In genomic region chr1:151165738-151166505, GRCh38 we compare ENCODE assay signal across 1 cellular context.
TF ChIP-seq lines count a peak whose summit lies in the region.

Gene LYSMD1 (minus strand): TSS chr1:151165902. CDS start chr1:151165258, 644 bp downstream.
Gene SCNM1 (plus strand): TSS chr1:151166144. CDS start chr1:151166153, 9 bp downstream.

TF ChIP-seq in K562, 482 proteins besides CTCF, POLR2A, EP300 and RAD21 (continued from another document and continues in another):
- no peak for TF ChIP-seq ZNF740 (CRISPR knock-in tag; IDR thresholded peaks at IDR 0.05)
- TF ChIP-seq ZNF740 (tag; IDR thresholded peaks at IDR 0.05): no peak
- TF ChIP-seq TEAD4 (IDR thresholded peaks at IDR 0.05; ENCODE audit: low read length): peak; percentile 58; the same call in 1 of the 2 replicates
- no peak for TF ChIP-seq TEAD4 (CRISPR knock-in tag; IDR thresholded peaks at IDR 0.05; ENCODE audit: borderline replicate concordance)
- peak; percentile 96 for TF ChIP-seq ZNF644 (tag; IDR thresholded peaks at IDR 0.05; ENCODE audit: low read depth)
- TF ChIP-seq SREBF2 (CRISPR knock-in tag; IDR thresholded peaks at IDR 0.05): no peak
- no peak for TF ChIP-seq DNMT1 (IDR thresholded peaks at IDR 0.05)
- TF ChIP-seq ZNF76 (CRISPR knock-in tag; IDR thresholded peaks at IDR 0.05; ENCODE audit: borderline replicate concordance): no peak
- TF ChIP-seq GTF2B (IDR thresholded peaks at IDR 0.05; ENCODE audit: extremely low read depth, insufficient read length): no peak
- peak; percentile 51; the same call in 1 of the 2 replicates for TF ChIP-seq HMGXB4 (CRISPR knock-in tag; IDR thresholded peaks at IDR 0.05)
- peak; percentile 99 for TF ChIP-seq ZNF143 (CRISPR knock-in tag; IDR thresholded peaks at IDR 0.05)
- TF ChIP-seq KLF10 (CRISPR knock-in tag; IDR thresholded peaks at IDR 0.05): no peak
- no peak for TF ChIP-seq PATZ1 (CRISPR knock-in tag; IDR thresholded peaks at IDR 0.05; ENCODE audit: borderline replicate concordance)
- TF ChIP-seq MXD1 (CRISPR knock-in tag; IDR thresholded peaks at IDR 0.05; ENCODE audit: borderline replicate concordance, poor library complexity, severe bottlenecking): no peak
- no peak for TF ChIP-seq ZNF551 (CRISPR knock-in tag; IDR thresholded peaks at IDR 0.05)
- peak; percentile 53 for TF ChIP-seq ESRRA (IDR thresholded peaks at IDR 0.05; ENCODE audit: borderline replicate concordance, low read depth)
- TF ChIP-seq ZNF449 (CRISPR knock-in tag; IDR thresholded peaks at IDR 0.05): no peak
- no peak for TF ChIP-seq NFIC (IDR thresholded peaks at IDR 0.05)
- peak; percentile 46 for TF ChIP-seq VEZF1 (CRISPR knock-in tag; IDR thresholded peaks at IDR 0.05)
- TF ChIP-seq BHLHE40 (IDR thresholded peaks at IDR 0.05; ENCODE audit: low read length): no peak
- peak; percentile 5 to 92; a peak in 3 of 4 replicates for TF ChIP-seq SIN3A (IDR thresholded peaks at IDR 0.05; ENCODE audit: borderline replicate concordance in 2 of 2, control insufficient read depth in 1 of 2, low read depth in 2 of 2, low read length in 2 of 2)
- no peak for TF ChIP-seq ZNF655 (CRISPR knock-in tag; IDR thresholded peaks at IDR 0.05)
- 0 out of 2 replicates have a peak, but pooled peaks have one; percentile 13 for TF ChIP-seq TRIM28 (IDR thresholded peaks at IDR 0.05)
- TF ChIP-seq ZNF717 (CRISPR knock-in tag; IDR thresholded peaks at IDR 0.05): no peak
- no peak for TF ChIP-seq CBFA2T3 (IDR thresholded peaks at IDR 0.05)
- no peak for TF ChIP-seq SRSF1 (IDR thresholded peaks at IDR 0.05; ENCODE audit: low read depth, low read length)
- no peak for TF ChIP-seq SP2 (IDR thresholded peaks at IDR 0.05; ENCODE audit: extremely low read depth, low read depth, low read length, poor library complexity, severe bottlenecking)
- TF ChIP-seq CHD1 (IDR thresholded peaks at IDR 0.05; ENCODE audit: low read length): peak; percentile 33
- TF ChIP-seq SPI1 (IDR thresholded peaks at IDR 0.05; ENCODE audit: borderline replicate concordance, low read depth, low read length): peak; percentile 82; the same call in 1 of the 2 replicates
- TF ChIP-seq ZNF124 (CRISPR knock-in tag; IDR thresholded peaks at IDR 0.05): no peak
- TF ChIP-seq ZFX (CRISPR knock-in tag; IDR thresholded peaks at IDR 0.05): peak; percentile 96
- TF ChIP-seq POLR3G (IDR thresholded peaks at IDR 0.05; ENCODE audit: extremely low read depth, insufficient read length, insufficient replicate concordance): no peak
- peak; percentile 53; the same call in 1 of the 2 replicates for TF ChIP-seq CREB3 (tag; conservative IDR thresholded peaks at IDR 0.05; ENCODE audit: low read depth)
- TF ChIP-seq ZNF589 (CRISPR knock-in tag; IDR thresholded peaks at IDR 0.05; ENCODE audit: low read depth): peak; percentile 91
- TF ChIP-seq TAF7 (tag; IDR thresholded peaks at IDR 0.05): 0 out of 2 replicates have a peak, but pooled peaks have one; percentile 11
- no peak for TF ChIP-seq ZNF253 (CRISPR knock-in tag; conservative IDR thresholded peaks at IDR 0.05)
- TF ChIP-seq NR2C2 (CRISPR knock-in tag; IDR thresholded peaks at IDR 0.05): peak; percentile 93
- TF ChIP-seq NR2C2 (tag; IDR thresholded peaks at IDR 0.05): peak; percentile 99
- TF ChIP-seq EGR1 (conservative IDR thresholded peaks at IDR 0.05): no peak
- no peak for TF ChIP-seq CSDE1 (IDR thresholded peaks at IDR 0.05)
- TF ChIP-seq ZNF274 (IDR thresholded peaks at IDR 0.05; ENCODE audit: borderline replicate concordance, low read depth, low read length): no peak
- no peak for TF ChIP-seq CBX1 (IDR thresholded peaks at IDR 0.05; ENCODE audit: low read depth)
- TF ChIP-seq TCF7L2 (IDR thresholded peaks at IDR 0.05; ENCODE audit: low read depth, low read length): peak; percentile 68; the same call in 1 of the 2 replicates
- TF ChIP-seq PCBP1 (IDR thresholded peaks at IDR 0.05; ENCODE audit: low read depth, low read length, poor library complexity, severe bottlenecking): no peak
- TF ChIP-seq ZSCAN29 (IDR thresholded peaks at IDR 0.05): no peak
- no peak for TF ChIP-seq JUNB (CRISPR knock-in tag; conservative IDR thresholded peaks at IDR 0.05)
- no peak for TF ChIP-seq CHCHD3 (CRISPR knock-in tag; IDR thresholded peaks at IDR 0.05)
- no peak for TF ChIP-seq ZNF609 (CRISPR knock-in tag; IDR thresholded peaks at IDR 0.05; ENCODE audit: borderline replicate concordance)
- TF ChIP-seq HOXB6 (CRISPR knock-in tag; IDR thresholded peaks at IDR 0.05; ENCODE audit: borderline replicate concordance): no peak
- peak; percentile 65 for TF ChIP-seq L3MBTL2 (IDR thresholded peaks at IDR 0.05)
- TF ChIP-seq EHMT2 (IDR thresholded peaks at IDR 0.05): no peak
- no peak for TF ChIP-seq NCOA1 (IDR thresholded peaks at IDR 0.05; ENCODE audit: low read depth)
- TF ChIP-seq ZNF12 (CRISPR knock-in tag; IDR thresholded peaks at IDR 0.05): no peak
- TF ChIP-seq SIN3B (IDR thresholded peaks at IDR 0.05; ENCODE audit: low read depth): peak; percentile 64
- no peak for TF ChIP-seq WHSC1 (IDR thresholded peaks at IDR 0.05; ENCODE audit: low read length)
- no peak; a peak in 2 of 4 replicates for TF ChIP-seq MAZ (CRISPR knock-in tag; conservative IDR thresholded peaks at IDR 0.05 in 1 of 2, IDR thresholded peaks at IDR 0.05 in 1 of 2)
